In genomic region chr20:50533464-50533863, GRCh38 we compare ENCODE assay signal across 17 cellular contexts.
"Had no signal": no experiment of that assay in that cellular context is flagged by ENCODE, and none has a peak within 500 bp of the region (broad histone marks: within the 10 kb centered on the region; RNA-seq: fewer than 3 reads in every experiment).

No MANE protein-coding gene starts in this region.

- H3K27me3 ChIP-seq: cardiac muscle cell, gastroesophageal sphincter, hepatocyte, spleen, suprapubic skin, upper lobe of left lung had no signal

- H2AFZ ChIP-seq: hepatocyte had no signal

- H3K4me3 ChIP-seq: cardiac muscle cell, gastroesophageal sphincter, hepatocyte, spleen, suprapubic skin, upper lobe of left lung had no signal

- H3K27ac ChIP-seq: cardiac muscle cell, gastroesophageal sphincter, hepatocyte, suprapubic skin had no signal

- H3K9me3 ChIP-seq: gastroesophageal sphincter, suprapubic skin, upper lobe of left lung had no signal

- H3K4me3 Mint-ChIP-seq: activated CD4-positive, alpha-beta T cell treated with anti-CD3 and anti-CD28 coated beads, Interleukin-2, amount 10 ng/mL, durations not matched to agents 7 days and 5 days; activated naive CD8-positive, alpha-beta T cell treated with anti-CD3 and anti-CD28 coated beads, Interleukin-2, amount 10 ng/mL, durations not matched to agents 7 days and 5 days; T-helper 1 cell treated with Interleukin-12 subunit alpha and Interleukin-12 subunit beta and Interleukin-4 antibody, amounts not matched to agents 30 μg/mL and 1 μg/mL, for 36 hours had no signal

- DNase-seq: activated CD4-positive, alpha-beta T cell treated with anti-CD3 and anti-CD28 coated beads, Interleukin-2, amount 10 ng/mL, durations not matched to agents 7 days and 5 days; activated CD4-positive, CD25-positive, alpha-beta regulatory T cell; activated naive CD8-positive, alpha-beta T cell treated with anti-CD3 and anti-CD28 coated beads, Interleukin-2, amount 10 ng/mL, durations not matched to agents 7 days and 5 days; activated T-cell treated with anti-CD3 and anti-CD28 coated beads, Interleukin-2, amount 50 U/mL, for 1 hour; aorta; effector CD8-positive, alpha-beta T cell; left ventricle myocardium superior; right cardiac atrium; spleen; stimulated activated CD4-positive, alpha-beta T cell treated with anti-CD3 and anti-CD28 coated beads, Interleukin-1b, Interleukin-23, amount 100 ng/mL, for 48 hours; stimulated activated naive CD8-positive, alpha-beta T cell treated with anti-CD3 and anti-CD28 coated beads, Interleukin-15, Interleukin-2, amounts not matched to agents 100 U/mL and 50 U/mL, for 24 hours; upper lobe of left lung had no signal

- H3K27ac Mint-ChIP-seq: activated CD4-positive, alpha-beta T cell treated with anti-CD3 and anti-CD28 coated beads, Interleukin-2, amount 10 ng/mL, durations not matched to agents 7 days and 5 days; activated naive CD8-positive, alpha-beta T cell treated with anti-CD3 and anti-CD28 coated beads, Interleukin-2, amount 10 ng/mL, durations not matched to agents 7 days and 5 days; T-helper 1 cell treated with Interleukin-12 subunit alpha and Interleukin-12 subunit beta and Interleukin-4 antibody, amounts not matched to agents 30 μg/mL and 1 μg/mL, for 36 hours had no signal

- H3K4me2 ChIP-seq: hepatocyte had no signal

- H3K27me3 Mint-ChIP-seq: activated CD4-positive, alpha-beta T cell treated with anti-CD3 and anti-CD28 coated beads, Interleukin-2, amount 10 ng/mL, durations not matched to agents 7 days and 5 days; activated naive CD8-positive, alpha-beta T cell treated with anti-CD3 and anti-CD28 coated beads, Interleukin-2, amount 10 ng/mL, durations not matched to agents 7 days and 5 days had no signal

- ATAC-seq: gastroesophageal sphincter; left ventricle myocardium superior; right cardiac atrium; stimulated activated naive CD8-positive, alpha-beta T cell treated with anti-CD3 and anti-CD28 coated beads, Interleukin-15, Interleukin-2, amounts not matched to agents 100 U/mL and 50 U/mL, for 24 hours had no signal

- H3K9me3 Mint-ChIP-seq: activated CD4-positive, alpha-beta T cell treated with anti-CD3 and anti-CD28 coated beads, Interleukin-2, amount 10 ng/mL, durations not matched to agents 7 days and 5 days; activated naive CD8-positive, alpha-beta T cell treated with anti-CD3 and anti-CD28 coated beads, Interleukin-2, amount 10 ng/mL, durations not matched to agents 7 days and 5 days; T-helper 1 cell treated with Interleukin-12 subunit alpha and Interleukin-12 subunit beta and Interleukin-4 antibody, amounts not matched to agents 30 μg/mL and 1 μg/mL, for 36 hours had no signal

- H3K36me3 ChIP-seq: cardiac muscle cell, gastroesophageal sphincter, suprapubic skin, upper lobe of left lung had no signal
